Comparison of ENCODE assay signal across 8 cellular contexts in the genomic region with DNA sequence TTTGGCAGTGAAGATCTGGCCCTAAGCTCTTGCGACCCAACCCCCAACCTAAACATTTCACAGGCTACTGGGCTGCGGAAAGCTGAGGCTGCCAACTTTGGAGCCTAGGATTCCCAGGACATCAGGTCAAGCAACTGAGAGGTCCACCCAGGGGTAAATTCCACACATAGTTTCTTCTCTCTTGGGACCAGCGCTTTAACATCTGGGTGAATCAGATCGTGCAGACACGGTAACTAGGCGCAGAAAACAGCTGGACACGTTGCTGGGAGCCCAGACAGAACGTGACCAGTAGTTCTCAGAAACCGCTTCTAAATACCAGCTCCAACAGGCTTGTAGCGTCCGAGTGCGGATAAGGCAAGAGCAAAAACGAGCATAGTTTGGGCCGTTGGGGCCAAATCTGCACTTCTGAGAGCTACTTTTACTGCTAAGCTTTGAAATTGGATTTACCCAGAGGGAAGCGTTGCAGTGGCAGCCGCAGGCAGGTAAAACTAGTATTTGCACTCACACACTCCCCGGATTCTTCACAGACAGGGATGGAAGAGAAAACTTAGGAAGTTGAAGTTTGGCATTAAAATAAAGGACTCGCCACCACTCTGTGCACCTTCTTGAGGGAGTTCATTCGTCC. TPM values are rescaled to one million over a fixed set of nuclear protein-coding genes. Genes with fewer than 3 reads are reported as not detected.
DNase-seq lines count a peak whose midpoint lies in the region; ATAC-seq and TF ChIP-seq lines count a peak whose summit lies in the region.

No MANE protein-coding gene starts in this region.

- no peak for TF ChIP-seq CTCF in WTC11 (IDR thresholded peaks at IDR 0.05)
- no peak for TF ChIP-seq CTCF in fibroblast of villous mesenchyme (IDR thresholded peaks at IDR 0.05; ENCODE audit: insufficient read depth, low read depth, low read length)

- H3K27ac Mint-ChIP-seq in WTC11, result peak overlapping the region; percentile 99

- H3K4me3 ChIP-seq in fibroblast of villous mesenchyme (ENCODE audit: low read depth, low read length), result peak overlapping the region; percentile 76
- H3K4me3 ChIP-seq in neuron (ENCODE audit: low read length), result peak overlapping the region; percentile 62

- peak; percentile 33 for ATAC-seq in GM19455 (IDR thresholded peaks at IDR 0.05; ENCODE audit: unreplicated experiment)
- peak; percentile 9 for ATAC-seq in HG03457 (IDR thresholded peaks at IDR 0.05; ENCODE audit: unreplicated experiment)
- ATAC-seq in WTC11, result peak; percentile 60

- H3K4me1 ChIP-seq in neuron (ENCODE audit: insufficient read depth, low read length), result peaks cover 21% of the 10 kb centered on the region

- H3K4me3 Mint-ChIP-seq in WTC11, result peak overlapping the region; percentile 91

- H3K9me3 Mint-ChIP-seq in WTC11, result no peaks in the 10 kb centered on the region

- H3K27me3 Mint-ChIP-seq in WTC11 (ENCODE audit: low read depth), result no peaks in the 10 kb centered on the region

- H3K4me1 Mint-ChIP-seq in WTC11, result peaks cover 54% of the 10 kb centered on the region

- H2AFZ ChIP-seq in neuron (ENCODE audit: low read depth, low read length), result peak overlapping the region; percentile 95

- CTCF ChIA-PET in WTC11 (lab: Charles Lee), result interaction anchor here (0.6 to 3.8 kb wide), 9 partner anchors 10 to 1836 kb away, joined by 3 to 25 read pairs (median 4); a partner anchor contains a TSS

- no peaks in the 10 kb centered on the region for H3K27me3 ChIP-seq in neuron (ENCODE audit: insufficient read depth, low read length)

- POLR2A ChIA-PET in WTC11 (lab: Charles Lee), result interaction anchor here (0.7 to 1.6 kb wide), 5 partner anchors 10 to 116 kb away, joined by 3 to 10 read pairs (median 4); a partner anchor contains a TSS

- DNase-seq in D341Med (ENCODE audit: low spot score) (peak; percentile 26), WTC11 (ENCODE audit: low spot score) (peak; percentile 50), fibroblast of villous mesenchyme (ENCODE audit: low read depth) (peak; percentile 95), NCI-H1436 treated with DMSO at 0.1 percent for 48 hours (lab: John Stamatoyannopoulos, UW) (no peak)
- no peak for DNase-seq in activated CD4-positive, alpha-beta T cell treated with anti-CD3 and anti-CD28 coated beads for 1 hour

- H3K36me3 Mint-ChIP-seq in WTC11, result peaks cover 6% of the 10 kb centered on the region; the same call in 1 of the 2 replicates

- peaks cover 5% of the 10 kb centered on the region for H3K36me3 ChIP-seq in neuron (ENCODE audit: insufficient read depth, low read length)

- H3K9me3 ChIP-seq in neuron (ENCODE audit: low read length), result no peaks in the 10 kb centered on the region

TF ChIP-seq in WTC11, 78 proteins besides CTCF, POLR2A, EP300 and RAD21:
- no peak for TF ChIP-seq NFYB (CRISPR knock-in tag; conservative IDR thresholded peaks at IDR 0.05; ENCODE audit: low read depth)
- TF ChIP-seq, protein P1, sequence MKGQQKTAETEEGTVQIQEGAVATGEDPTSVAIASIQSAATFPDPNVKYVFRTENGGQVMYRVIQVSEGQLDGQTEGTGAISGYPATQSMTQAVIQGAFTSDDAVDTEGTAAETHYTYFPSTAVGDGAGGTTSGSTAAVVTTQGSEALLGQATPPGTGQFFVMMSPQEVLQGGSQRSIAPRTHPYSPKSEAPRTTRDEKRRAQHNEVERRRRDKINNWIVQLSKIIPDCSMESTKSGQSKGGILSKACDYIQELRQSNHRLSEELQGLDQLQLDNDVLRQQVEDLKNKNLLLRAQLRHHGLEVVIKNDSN (CRISPR knock-in tag; IDR thresholded peaks at IDR 0.05), result no peak
- TF ChIP-seq CREB1 (CRISPR knock-in tag; IDR thresholded peaks at IDR 0.05), result peak; percentile 3; the same call in 1 of the 2 replicates
- peak; percentile 13; the same call in 1 of the 2 replicates for TF ChIP-seq CREM (CRISPR knock-in tag; IDR thresholded peaks at IDR 0.05)
- no peak for TF ChIP-seq FOXJ3 (CRISPR knock-in tag; IDR thresholded peaks at IDR 0.05; ENCODE audit: borderline replicate concordance)
- 0 out of 2 replicates have a peak, but pooled peaks have one; percentile 6 for TF ChIP-seq ETV6 (CRISPR knock-in tag; IDR thresholded peaks at IDR 0.05)
TF ChIP-seq in WTC11: peak in this region for 3.

RNA-seq across cellular contexts. Expression of a gene that starts 11.8 kb away (rescaled TPM):
- 4.1 to 6.5 TPM (median 4.6 TPM) in 3 replicates for total RNA-seq in WTC11 (2021)
- 104 and 154 TPM in 2 replicates for total RNA-seq in fibroblast of villous mesenchyme

RNA-seq across cellular contexts. Expression of a gene that starts 11.8 kb away (rescaled TPM):
- total RNA-seq in WTC11 (2021) (13.6 to 18.7 TPM (median 17.8 TPM) in 3 replicates), fibroblast of villous mesenchyme (44.9 and 47.7 TPM in 2 replicates)

Comparison
In these comparisons a context has a peak if more than half of its experiments do, and no peak if none do; other contexts are left out.
1. DNase-seq: peak in D341Med (single experiment), WTC11 (single experiment) and fibroblast of villous mesenchyme (single experiment); none in NCI-H1436 treated with DMSO at 0.1 percent for 48 hours (single experiment) and activated CD4-positive, alpha-beta T cell treated with anti-CD3 and anti-CD28 coated beads for 1 hour (single experiment).
2. ATAC-seq: peak in every context shown above with its lines; median percentile 60 in WTC11; 33 in GM19455; 9 in HG03457.
3. RNA of a gene that starts 11.8 kb away (total RNA-seq): 104 to 154 TPM in fibroblast of villous mesenchyme; 4.1 to 6.5 TPM in WTC11; every median in the first group is over 10 times any median in the second.